ENCODE assay signal across 10 cellular contexts in genomic region chr7:15685358-15686181, GRCh38. TPM values are rescaled to one million over a fixed set of nuclear protein-coding genes. Genes with fewer than 3 reads are reported as not detected.
A peak's percentile ranks its signal among the peaks of the same experiment; 100 is the strongest.
DNase-seq lines count a peak whose midpoint lies in the region; ATAC-seq, FAIRE-seq and TF ChIP-seq lines count a peak whose summit lies in the region.
"Had no signal": no experiment of that assay in that cellular context is flagged by ENCODE, and none has a peak within 500 bp of the region (broad histone marks: within the 10 kb centered on the region; RNA-seq: fewer than 3 reads in every experiment).

No MANE protein-coding gene starts in this region.

- H3K27ac ChIP-seq in AG04450 (ENCODE audit: low read depth, low read length) (no peak overlapping the region), esophagus muscularis mucosa (replicated peaks in 1 of 4) (peak overlapping the region; percentile 79 to 89 (median 86))

- WGBS in esophagus muscularis mucosa, result 6% methylated on average over 50 of the region's 50 CpGs

- no peak for FAIRE-seq in GM12891 (lab: Jason Lieb, UNC)

- TF ChIP-seq POLR2A in esophagus muscularis mucosa (IDR thresholded peaks at IDR 0.05; ENCODE audit: low read depth) (no peak), GM12891 (IDR thresholded peaks at IDR 0.05; ENCODE audit: low read depth, low read length) (no peak)

- TF ChIP-seq EP300 in esophagus muscularis mucosa (IDR thresholded peaks at IDR 0.05), result no peak

- DNase-seq in AG04450 (ENCODE audit: low read depth, low spot score), result peak; percentile 23
- DNase-seq in NCI-H1105 treated with DMSO at 0.1 percent for 48 hours (lab: John Stamatoyannopoulos, UW), result peak; percentile 50
- DNase-seq in esophagus muscularis mucosa (ENCODE audit: extremely low spot score), result no peak
- DNase-seq in myocyte (ENCODE audit: low read depth), result peak; percentile 65
- DNase-seq in activated CD8-positive, alpha-beta memory T cell treated with anti-CD3 and anti-CD28 coated beads, Interleukin-2, amount 50 U/mL, for 48 hours, result no peak
- DNase-seq in GM12891 (ENCODE audit: insufficient read length, low spot score), result no peak
- DNase-seq: DND-41 had no signal

- H3K27me3 ChIP-seq in AG04450 (ENCODE audit: control insufficient read depth, insufficient read depth, low read length), result peaks cover 36% of the 10 kb centered on the region
- peaks cover 0 to 43% (median 13%) of the 10 kb centered on the region in 4 donors for H3K27me3 ChIP-seq in esophagus muscularis mucosa

- CTCF ChIA-PET in AG04450 (lab: Charles Lee), result interaction anchor here (3.0 kb wide), 1 partner anchor 35 kb away, joined by 12 read pairs; no protein-coding TSS in a partner anchor

- POLR2A ChIA-PET in AG04450 (lab: Yijun Ruan, JAX), result no interaction called here

- peaks cover 7 to 37% (median 21%) of the 10 kb centered on the region in 4 donors for H3K4me1 ChIP-seq in esophagus muscularis mucosa

- no peak for TF ChIP-seq CTCF in AG04450 (IDR thresholded peaks at IDR 0.05; ENCODE audit: low read depth, low read length)
- TF ChIP-seq CTCF in esophagus muscularis mucosa (IDR thresholded peaks at IDR 0.05), result no peak

- H3K9me3 ChIP-seq in AG04450 (ENCODE audit: control insufficient read depth, insufficient read depth, low read length), result 0 out of 2 replicates have a peak, but pooled peaks cover 2% of the 10 kb centered on the region
- H3K9me3 ChIP-seq in esophagus muscularis mucosa, result no peaks in the 10 kb centered on the region

- ATAC-seq in GM21381 (IDR thresholded peaks at IDR 0.05; ENCODE audit: unreplicated experiment) (no peak), GM21786 (IDR thresholded peaks at IDR 0.05; ENCODE audit: unreplicated experiment) (no peak)

- H3K4me3 ChIP-seq in AG04450 (ENCODE audit: low read depth, low read length), result peak overlapping the region; percentile 43
- peak overlapping the region; percentile 61 to 73 (median 68) for H3K4me3 ChIP-seq in esophagus muscularis mucosa

- H3K36me3 ChIP-seq in esophagus muscularis mucosa, result no peaks in the 10 kb centered on the region

- intact Hi-C loops in esophagus muscularis mucosa (cut with DNase I), result loop anchor here (5.0 to 10.0 kb wide), 3 partner anchors 131 to 387 kb away; no protein-coding TSS in a partner anchor

TF ChIP-seq in GM12891, 5 proteins besides CTCF, POLR2A, EP300 and RAD21:
- no peak for TF ChIP-seq POLR2AphosphoS5 (IDR thresholded peaks at IDR 0.05; ENCODE audit: low read depth, low read length)
- no peak for TF ChIP-seq SPI1 (IDR thresholded peaks at IDR 0.05; ENCODE audit: low read depth, low read length)
- TF ChIP-seq POU2F2 (IDR thresholded peaks at IDR 0.05; ENCODE audit: low read depth, low read length), result no peak
- TF ChIP-seq PAX5 (IDR thresholded peaks at IDR 0.05; ENCODE audit: insufficient read depth, low read length, severe bottlenecking), result no peak
- no peak for TF ChIP-seq TAF1 (IDR thresholded peaks at IDR 0.05; ENCODE audit: low read depth, low read length)

RNA-seq across cellular contexts. Expression of gene MEOX2, which starts 0.9 kb away (rescaled TPM):
- polyA plus RNA-seq in AG04450 (2011; rRNA removed), result not detected in 2 replicates
- polyA minus RNA-seq in AG04450 (2011; rRNA and poly(A)+ RNA removed), result not detected in 2 replicates
- total RNA-seq in esophagus muscularis mucosa (10 to 100 TPM in 3 of 4 donors, 1 to 10 TPM in 1; 3.6 to 32.3 (median 13.0) TPM), myocyte (2.1 and 2.3 TPM in 2 replicates)
- polyA plus RNA-seq in myocyte (2012), result not detected
- polyA plus RNA-seq in GM12891 (2012; ENCODE audit: low read depth, missing spikeins), result not detected
- polyA plus RNA-seq: IgD-negative memory B cell had no signal

Comparison
In these comparisons a context has a peak if more than half of its experiments do, and no peak if none do; other contexts are left out.
1. DNase-seq: peak in AG04450 (single experiment), NCI-H1105 treated with DMSO at 0.1 percent for 48 hours (single experiment) and myocyte (single experiment); none in esophagus muscularis mucosa (single experiment), activated CD8-positive, alpha-beta memory T cell treated with anti-CD3 and anti-CD28 coated beads, Interleukin-2, amount 50 U/mL, for 48 hours (single experiment) and GM12891 (single experiment).